Comparison of ENCODE assay signal across 17 cellular contexts in genomic region chr6:37306624-37307222, GRCh38. TPM values are rescaled to one million over a fixed set of nuclear protein-coding genes. Genes with fewer than 3 reads are reported as not detected.
DNase-seq lines count a peak whose midpoint lies in the region; ATAC-seq and TF ChIP-seq lines count a peak whose summit lies in the region.
"Had no signal": no experiment of that assay in that cellular context is flagged by ENCODE, and none has a peak within 500 bp of the region (broad histone marks: within the 10 kb centered on the region; RNA-seq: fewer than 3 reads in every experiment).

No MANE protein-coding gene starts in this region.

- H3K36me3 ChIP-seq in left ventricle myocardium inferior: peaks cover 24% of the 10 kb centered on the region

- TF ChIP-seq CTCF in left ventricle myocardium inferior (IDR thresholded peaks at IDR 0.05; ENCODE audit: borderline replicate concordance): peak; percentile 9

- intact Hi-C loops in left ventricle myocardium inferior (cut with micrococcal nuclease) (no loop called here), Right ventricle myocardium inferior (cut with DNase I) (no loop called here)

- no peaks in the 10 kb centered on the region for H3K9me3 ChIP-seq in left ventricle myocardium inferior (replicated peaks)

- no peak overlapping the region for H3K27ac ChIP-seq in left ventricle myocardium inferior (replicated peaks)

- H3K4me1 ChIP-seq in left ventricle myocardium inferior: peaks cover 24% of the 10 kb centered on the region

- no peak overlapping the region for H3K4me3 ChIP-seq in left ventricle myocardium inferior

- ATAC-seq in Right ventricle myocardium inferior (no peak), GM18511 (IDR thresholded peaks at IDR 0.05; ENCODE audit: unreplicated experiment) (no peak)
- ATAC-seq: activated CD8-positive, alpha-beta T cell treated with anti-CD3 and anti-CD28 coated beads, Interleukin-2, amount 10 ng/mL, durations not matched to agents 7 days and 5 days; activated naive CD4-positive, alpha-beta T cell treated with anti-CD3 and anti-CD28 coated beads, Interleukin-2, amount 50 U/mL, for 72 hours; activated T-cell treated with anti-CD3 and anti-CD28 coated beads, Interleukin-2, amount 50 U/mL, for 72 hours; CD8-positive, alpha-beta T cell; T-helper 17 cell had no signal

- DNase-seq in left ventricle myocardium inferior: no peak
- no peak for DNase-seq in Right ventricle myocardium inferior (ENCODE audit: missing footprints)
- DNase-seq in NCI-H187 (lab: John Stamatoyannopoulos, UW): peak; percentile 16 to 33
- peak; percentile 6 for DNase-seq in SHP77 treated with DMSO at 0.1 percent for 48 hours (lab: John Stamatoyannopoulos, UW)
- no peak for DNase-seq in activated CD4-positive, alpha-beta T cell treated with anti-CD3 and anti-CD28 coated beads, Interleukin-2, amount 50 U/mL, for 1 hour
- DNase-seq in NCI-H2196 (lab: John Stamatoyannopoulos, UW; ENCODE audit: unreplicated experiment): no peak
- DNase-seq: activated CD4-positive, CD25-positive, alpha-beta regulatory T cell; activated CD8-positive, alpha-beta T cell treated with anti-CD3 and anti-CD28 coated beads, Interleukin-2, amount 10 ng/mL, durations not matched to agents 7 days and 5 days; activated T-cell treated with anti-CD3 and anti-CD28 coated beads, Interleukin-2, amount 50 U/mL, for 72 hours; CD8-positive, alpha-beta T cell; mesendoderm; NCI-H1694 treated with DMSO at 0.1 percent for 48 hours; small intestine; stimulated activated CD4-positive, alpha-beta T cell treated with anti-CD3 and anti-CD28 coated beads, Interleukin-4, amount 100 ng/mL, for 1 hour; T-helper 17 cell had no signal

- no peaks in the 10 kb centered on the region for H3K27me3 ChIP-seq in left ventricle myocardium inferior (ENCODE audit: low read depth)

RNA-seq across cellular contexts. Expression of gene RNF8, which starts 47.1 kb away (rescaled TPM):
- total RNA-seq in left ventricle myocardium inferior (16.1 TPM), Right ventricle myocardium inferior (14.9 TPM)

RNA-seq across cellular contexts. Expression of gene TMEM217, which starts 48.8 kb away (rescaled TPM):
- total RNA-seq in left ventricle myocardium inferior (0.80 TPM), Right ventricle myocardium inferior (0.30 TPM)

RNA-seq across cellular contexts. Expression of gene TBC1D22B, which starts 49.2 kb away (rescaled TPM):
- total RNA-seq in left ventricle myocardium inferior: 6.1 TPM
- 6.3 TPM for total RNA-seq in Right ventricle myocardium inferior

Comparison
In these comparisons a context has a peak if more than half of its experiments do, and no peak if none do; other contexts are left out.
1. DNase-seq: peak in NCI-H187 (2 of 2) and SHP77 treated with DMSO at 0.1 percent for 48 hours (single experiment); none in left ventricle myocardium inferior (single experiment), Right ventricle myocardium inferior (single experiment), activated CD4-positive, alpha-beta T cell treated with anti-CD3 and anti-CD28 coated beads, Interleukin-2, amount 50 U/mL, for 1 hour (single experiment) and NCI-H2196 (single experiment).